11 cellular contexts compared by ENCODE assay signal in genomic region chr4:111991163-111991562, GRCh38.
DNase-seq lines count a peak whose midpoint lies in the region; ATAC-seq and TF ChIP-seq lines count a peak whose summit lies in the region.
"Had no signal": no experiment of that assay in that cellular context is flagged by ENCODE, and none has a peak within 500 bp of the region (broad histone marks: within the 10 kb centered on the region; RNA-seq: fewer than 3 reads in every experiment).

No MANE protein-coding gene starts in this region.

- peak; percentile 96 for ATAC-seq in GM19455 (IDR thresholded peaks at IDR 0.05; ENCODE audit: unreplicated experiment)
- ATAC-seq in HG03060 (IDR thresholded peaks at IDR 0.05; ENCODE audit: low read depth, unreplicated experiment) = peak; percentile 92

- no peaks in the 10 kb centered on the region for H3K79me2 ChIP-seq in OCI-LY7 (ENCODE audit: insufficient read depth, low read depth, low read length)

- CTCF ChIA-PET in OCI-LY7 (lab: Charles Lee; ENCODE audit: unreplicated experiment) = interaction anchor here (0.6 kb wide), 1 partner anchor 1577 kb away, joined by 3 read pairs; no protein-coding TSS in a partner anchor

- BruUV-seq in OCI-LY7 (replicated peaks; lab: Mats Ljungman, UMichigan) = no TSS peak

- H3K27me3 ChIP-seq in GM06990 (replicated peaks; ENCODE audit: control insufficient read depth, insufficient read depth, low read length) = no peaks in the 10 kb centered on the region
- H3K27me3 ChIP-seq: spleen, tibial artery had no signal

- H3K9me2 ChIP-seq in OCI-LY7 (ENCODE audit: insufficient read depth, low read length) = no peaks in the 10 kb centered on the region

- H3K4me2 ChIP-seq in OCI-LY7 (ENCODE audit: low read length) = peak overlapping the region; percentile 23

- H3K27ac ChIP-seq in OCI-LY7 (ENCODE audit: low read depth, low read length, poor library complexity, severe bottlenecking) = no peak overlapping the region
- H3K27ac ChIP-seq: left ventricle myocardium inferior, tibial artery had no signal

- H4K20me1 ChIP-seq in OCI-LY7 (ENCODE audit: insufficient read depth, low read length) = no peaks in the 10 kb centered on the region

- peaks cover 7% of the 10 kb centered on the region for H3K4me1 ChIP-seq in OCI-LY7 (ENCODE audit: insufficient read depth, low read length, poor library complexity, severe bottlenecking)
- H3K4me1 ChIP-seq: left ventricle myocardium inferior, tibial artery had no signal

- no peak for TF ChIP-seq CTCF in GM06990 (IDR thresholded peaks at IDR 0.05; ENCODE audit: insufficient read depth, low read length, poor library complexity, severe bottlenecking)
- no peak for TF ChIP-seq CTCF in OCI-LY7 (conservative IDR thresholded peaks at IDR 0.05; ENCODE audit: low read length)

- no peaks in the 10 kb centered on the region for H3K36me3 ChIP-seq in GM06990 (ENCODE audit: control insufficient read depth, insufficient read depth, low read length)
- no peaks in the 10 kb centered on the region for H3K36me3 ChIP-seq in OCI-LY7 (ENCODE audit: insufficient read depth, low read length)
- H3K36me3 ChIP-seq: left ventricle myocardium inferior, spleen, tibial artery had no signal

- H2AFZ ChIP-seq in OCI-LY7 (ENCODE audit: low read length) = no peak overlapping the region

- intact Hi-C loops in OCI-LY7 (cut with micrococcal nuclease; ENCODE audit: unreplicated experiment) = no loop called here

- DNase-seq in GM06990 (ENCODE audit: extremely low read depth, insufficient read length) = peak; percentile 48
- DNase-seq in OCI-LY7 (ENCODE audit: low spot score) = peak; percentile 10
- DNase-seq in activated effector memory CD4-positive, alpha-beta T cell treated with Interleukin-2 at 50 U/mL for 16 hours = no peak
- DNase-seq in cortex of kidney (lab: John Stamatoyannopoulos, UW) = no peak
- DNase-seq in activated CD4-positive, alpha-beta T cell treated with anti-CD3 and anti-CD28 coated beads, Interleukin-2, amount 50 U/mL, for 1 hour = no peak
- DNase-seq in NCI-H526 treated with DMSO at 0.1 percent for 48 hours (lab: John Stamatoyannopoulos, UW) = no peak
- DNase-seq: left ventricle myocardium inferior, spleen, tibial artery had no signal

- POLR2A ChIA-PET in OCI-LY7 (lab: Charles Lee) = interaction anchor here (0.5 to 2.1 kb wide), 4 partner anchors 9 to 118 kb away, joined by 3 to 4 read pairs (median 3); no protein-coding TSS in a partner anchor

- no peaks in the 10 kb centered on the region for H3K9me3 ChIP-seq in OCI-LY7 (ENCODE audit: low read length)
- H3K9me3 ChIP-seq: left ventricle myocardium inferior, spleen, tibial artery had no signal

- H3K4me3 ChIP-seq in GM06990 (replicated peaks; ENCODE audit: low read depth, low read length) = no peak overlapping the region
- no peak overlapping the region for H3K4me3 ChIP-seq in OCI-LY7 (ENCODE audit: low read depth, low read length, poor library complexity, severe bottlenecking)
- H3K4me3 ChIP-seq: left ventricle myocardium inferior, spleen, tibial artery had no signal

Comparison
In these comparisons a context has a peak if more than half of its experiments do, and no peak if none do; other contexts are left out.
1. DNase-seq: peak in GM06990 (single experiment) and OCI-LY7 (single experiment); none in activated effector memory CD4-positive, alpha-beta T cell treated with Interleukin-2 at 50 U/mL for 16 hours (single experiment), cortex of kidney (single experiment), activated CD4-positive, alpha-beta T cell treated with anti-CD3 and anti-CD28 coated beads, Interleukin-2, amount 50 U/mL, for 1 hour (single experiment) and NCI-H526 treated with DMSO at 0.1 percent for 48 hours (single experiment).